18 cellular contexts compared by ENCODE assay signal in the genomic region with DNA sequence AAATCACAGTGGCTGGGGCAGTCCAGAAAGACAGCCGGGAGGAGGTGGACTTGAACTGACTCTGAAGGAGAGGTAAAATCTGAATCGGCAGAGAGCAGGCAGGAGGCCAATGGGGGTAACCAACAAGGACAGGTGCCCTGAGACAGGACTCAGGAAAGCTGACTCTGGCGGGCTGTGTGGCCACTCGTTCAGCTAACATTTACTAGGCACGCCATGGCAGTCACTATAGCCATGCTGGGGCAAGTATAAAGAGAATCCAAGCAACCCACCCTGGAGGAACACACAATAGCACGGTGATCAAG. TPM values are rescaled to one million over a fixed set of nuclear protein-coding genes. Genes with fewer than 3 reads are reported as not detected.
DNase-seq lines count a peak whose midpoint lies in the region; ATAC-seq and TF ChIP-seq lines count a peak whose summit lies in the region.
"Had no signal": no experiment of that assay in that cellular context is flagged by ENCODE, and none has a peak within 500 bp of the region (broad histone marks: within the 10 kb centered on the region; RNA-seq: fewer than 3 reads in every experiment).

No MANE protein-coding gene starts in this region.

- H3K27ac ChIP-seq in foreskin keratinocyte (peak overlapping the region; percentile 53), substantia nigra (ENCODE audit: low read depth, low read length, poor library complexity, severe bottlenecking) (peak overlapping the region; percentile 65)
- H3K27ac ChIP-seq: prostate gland, thoracic aorta had no signal

- H3K27ac Mint-ChIP-seq in activated naive CD4-positive, alpha-beta T cell treated with anti-CD3 and anti-CD28 coated beads, Interleukin-2, amount 50 U/mL, for 72 hours: peak overlapping the region; percentile 37 to 81
- no peak overlapping the region for H3K27ac Mint-ChIP-seq in activated naive CD4-positive, alpha-beta T cell treated with anti-CD3 and anti-CD28 coated beads, Interleukin-2, amount 10 ng/mL, durations not matched to agents 7 days and 5 days
- H3K27ac Mint-ChIP-seq in WTC11: peak overlapping the region; percentile 49
- H3K27ac Mint-ChIP-seq: T-cell had no signal

- DNase-seq in activated naive CD4-positive, alpha-beta T cell treated with anti-CD3 and anti-CD28 coated beads, Interleukin-2, amount 50 U/mL, for 72 hours (ENCODE audit: low spot score in 2 of 2): no peak
- DNase-seq in activated naive CD4-positive, alpha-beta T cell treated with anti-CD3 and anti-CD28 coated beads, Interleukin-2, amount 10 ng/mL, durations not matched to agents 7 days and 5 days: no peak
- DNase-seq in WTC11 (ENCODE audit: low spot score) (no peak), foreskin keratinocyte (no peak), substantia nigra (lab: John Stamatoyannopoulos, UW) (peak in 1 of 49 donors; percentile 27), cerebellar nuclear complex (lab: John Stamatoyannopoulos, UW) (no peak), T-helper 9 cell (no peak)
- DNase-seq: activated gamma-delta T cell; CD4-positive, alpha-beta memory T cell; left colon; NCI-H1092; NCI-H2081; stimulated activated CD8-positive, alpha-beta memory T cell treated with anti-CD3 and anti-CD28 coated beads, Interleukin-4, amount 100 ng/mL, for 48 hours; T-cell had no signal

- peaks cover 0 to 3% of the 10 kb centered on the region in 2 donors for H3K9me3 Mint-ChIP-seq in activated naive CD4-positive, alpha-beta T cell treated with anti-CD3 and anti-CD28 coated beads, Interleukin-2, amount 50 U/mL, for 72 hours
- no peaks in the 10 kb centered on the region for H3K9me3 Mint-ChIP-seq in activated naive CD4-positive, alpha-beta T cell treated with anti-CD3 and anti-CD28 coated beads, Interleukin-2, amount 10 ng/mL, durations not matched to agents 7 days and 5 days
- H3K9me3 Mint-ChIP-seq in WTC11: no peaks in the 10 kb centered on the region
- H3K9me3 Mint-ChIP-seq: brain; CD4-positive, alpha-beta memory T cell; T-cell had no signal

- H3K4me1 Mint-ChIP-seq in activated naive CD4-positive, alpha-beta T cell treated with anti-CD3 and anti-CD28 coated beads, Interleukin-2, amount 10 ng/mL, durations not matched to agents 7 days and 5 days: peaks cover 37% of the 10 kb centered on the region
- peaks cover 21% of the 10 kb centered on the region for H3K4me1 Mint-ChIP-seq in WTC11

- no peaks in the 10 kb centered on the region for H3K27me3 Mint-ChIP-seq in activated naive CD4-positive, alpha-beta T cell treated with anti-CD3 and anti-CD28 coated beads, Interleukin-2, amount 10 ng/mL, durations not matched to agents 7 days and 5 days
- H3K27me3 Mint-ChIP-seq in WTC11 (ENCODE audit: low read depth): no peaks in the 10 kb centered on the region

- POLR2A ChIA-PET in WTC11 (lab: Charles Lee): no interaction called here

- no peak for TF ChIP-seq CTCF in WTC11 (IDR thresholded peaks at IDR 0.05)
- no peak for TF ChIP-seq CTCF in foreskin keratinocyte (conservative IDR thresholded peaks at IDR 0.05)

- CTCF ChIA-PET in activated naive CD4-positive, alpha-beta T cell treated with anti-CD3 and anti-CD28 coated beads, Interleukin-2, amount 10 ng/mL, durations not matched to agents 7 days and 5 days (lab: Charles Lee): no interaction called here
- CTCF ChIA-PET in WTC11 (lab: Charles Lee): no interaction called here

- no peaks in the 10 kb centered on the region for H3K27me3 ChIP-seq in foreskin keratinocyte

- peaks cover 20% of the 10 kb centered on the region for H3K4me1 ChIP-seq in foreskin keratinocyte
- H3K4me1 ChIP-seq: prostate gland had no signal

- no peak overlapping the region for H3K4me3 Mint-ChIP-seq in activated naive CD4-positive, alpha-beta T cell treated with anti-CD3 and anti-CD28 coated beads, Interleukin-2, amount 10 ng/mL, durations not matched to agents 7 days and 5 days
- H3K4me3 Mint-ChIP-seq in WTC11: no peak overlapping the region
- H3K4me3 Mint-ChIP-seq: CD4-positive, alpha-beta memory T cell; T-cell had no signal

- peaks cover 49 to 54% of the 10 kb centered on the region in 2 donors for H3K36me3 Mint-ChIP-seq in activated naive CD4-positive, alpha-beta T cell treated with anti-CD3 and anti-CD28 coated beads, Interleukin-2, amount 50 U/mL, for 72 hours
- peaks cover 40% of the 10 kb centered on the region for H3K36me3 Mint-ChIP-seq in activated naive CD4-positive, alpha-beta T cell treated with anti-CD3 and anti-CD28 coated beads, Interleukin-2, amount 10 ng/mL, durations not matched to agents 7 days and 5 days
- H3K36me3 Mint-ChIP-seq in WTC11: no peaks in the 10 kb centered on the region; the same call in 1 of the 2 replicates

- no peak for ATAC-seq in activated naive CD4-positive, alpha-beta T cell treated with anti-CD3 and anti-CD28 coated beads, Interleukin-2, amount 50 U/mL, for 72 hours
- ATAC-seq in WTC11: no peak
- ATAC-seq in foreskin keratinocyte: no peak
- ATAC-seq in HG03460 (IDR thresholded peaks at IDR 0.05; ENCODE audit: unreplicated experiment): no peak
- ATAC-seq: left colon had no signal

TF ChIP-seq in WTC11, 78 proteins besides CTCF, POLR2A, EP300 and RAD21:
- TF ChIP-seq ATF1 (CRISPR knock-in tag; IDR thresholded peaks at IDR 0.05) (no peak), RORB (CRISPR knock-in tag; IDR thresholded peaks at IDR 0.05) (no peak), CREB1 (CRISPR knock-in tag; IDR thresholded peaks at IDR 0.05) (no peak), FOXJ3 (CRISPR knock-in tag; IDR thresholded peaks at IDR 0.05; ENCODE audit: borderline replicate concordance) (no peak), NFATC4 (CRISPR knock-in tag; IDR thresholded peaks at IDR 0.05) (no peak), CBFB (CRISPR knock-in tag; IDR thresholded peaks at IDR 0.05; ENCODE audit: low read depth) (no peak), ESRRA (CRISPR knock-in tag; IDR thresholded peaks at IDR 0.05; ENCODE audit: borderline replicate concordance) (no peak), TEAD1 (CRISPR knock-in tag; IDR thresholded peaks at IDR 0.05) (no peak), ZNF121 (CRISPR knock-in tag; IDR thresholded peaks at IDR 0.05) (no peak), ZNF219 (CRISPR knock-in tag; IDR thresholded peaks at IDR 0.05; ENCODE audit: borderline replicate concordance) (no peak)
- TF ChIP-seq, protein P1, sequence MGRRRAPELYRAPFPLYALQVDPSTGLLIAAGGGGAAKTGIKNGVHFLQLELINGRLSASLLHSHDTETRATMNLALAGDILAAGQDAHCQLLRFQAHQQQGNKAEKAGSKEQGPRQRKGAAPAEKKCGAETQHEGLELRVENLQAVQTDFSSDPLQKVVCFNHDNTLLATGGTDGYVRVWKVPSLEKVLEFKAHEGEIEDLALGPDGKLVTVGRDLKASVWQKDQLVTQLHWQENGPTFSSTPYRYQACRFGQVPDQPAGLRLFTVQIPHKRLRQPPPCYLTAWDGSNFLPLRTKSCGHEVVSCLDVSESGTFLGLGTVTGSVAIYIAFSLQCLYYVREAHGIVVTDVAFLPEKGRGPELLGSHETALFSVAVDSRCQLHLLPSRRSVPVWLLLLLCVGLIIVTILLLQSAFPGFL (CRISPR knock-in tag; IDR thresholded peaks at IDR 0.05; ENCODE audit: borderline replicate concordance): no peak
- TF ChIP-seq, protein P2, sequence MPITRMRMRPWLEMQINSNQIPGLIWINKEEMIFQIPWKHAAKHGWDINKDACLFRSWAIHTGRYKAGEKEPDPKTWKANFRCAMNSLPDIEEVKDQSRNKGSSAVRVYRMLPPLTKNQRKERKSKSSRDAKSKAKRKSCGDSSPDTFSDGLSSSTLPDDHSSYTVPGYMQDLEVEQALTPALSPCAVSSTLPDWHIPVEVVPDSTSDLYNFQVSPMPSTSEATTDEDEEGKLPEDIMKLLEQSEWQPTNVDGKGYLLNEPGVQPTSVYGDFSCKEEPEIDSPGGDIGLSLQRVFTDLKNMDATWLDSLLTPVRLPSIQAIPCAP (CRISPR knock-in tag; IDR thresholded peaks at IDR 0.05): no peak
- TF ChIP-seq, protein P3, sequence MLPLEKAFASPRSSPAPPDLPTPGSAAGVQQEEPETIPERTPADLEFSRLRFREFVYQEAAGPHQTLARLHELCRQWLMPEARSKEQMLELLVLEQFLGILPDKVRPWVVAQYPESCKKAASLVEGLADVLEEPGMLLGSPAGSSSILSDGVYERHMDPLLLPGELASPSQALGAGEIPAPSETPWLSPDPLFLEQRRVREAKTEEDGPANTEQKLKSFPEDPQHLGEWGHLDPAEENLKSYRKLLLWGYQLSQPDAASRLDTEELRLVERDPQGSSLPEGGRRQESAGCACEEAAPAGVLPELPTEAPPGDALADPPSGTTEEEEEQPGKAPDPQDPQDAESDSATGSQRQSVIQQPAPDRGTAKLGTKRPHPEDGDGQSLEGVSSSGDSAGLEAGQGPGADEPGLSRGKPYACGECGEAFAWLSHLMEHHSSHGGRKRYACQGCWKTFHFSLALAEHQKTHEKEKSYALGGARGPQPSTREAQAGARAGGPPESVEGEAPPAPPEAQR (CRISPR knock-in tag; IDR thresholded peaks at IDR 0.05): no peak
- TF ChIP-seq, protein P4, sequence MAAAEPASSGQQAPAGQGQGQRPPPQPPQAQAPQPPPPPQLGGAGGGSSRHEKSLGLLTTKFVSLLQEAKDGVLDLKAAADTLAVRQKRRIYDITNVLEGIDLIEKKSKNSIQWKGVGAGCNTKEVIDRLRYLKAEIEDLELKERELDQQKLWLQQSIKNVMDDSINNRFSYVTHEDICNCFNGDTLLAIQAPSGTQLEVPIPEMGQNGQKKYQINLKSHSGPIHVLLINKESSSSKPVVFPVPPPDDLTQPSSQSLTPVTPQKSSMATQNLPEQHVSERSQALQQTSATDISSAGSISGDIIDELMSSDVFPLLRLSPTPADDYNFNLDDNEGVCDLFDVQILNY (CRISPR knock-in tag; IDR thresholded peaks at IDR 0.05): no peak

RNA-seq across cellular contexts. Expression of a gene that starts 7.4 kb away (rescaled TPM):
- total RNA-seq in activated naive CD4-positive, alpha-beta T cell treated with anti-CD3 and anti-CD28 coated beads, Interleukin-2, amount 50 U/mL, for 72 hours: 10 to 100 TPM; 43.7 to 70.6 TPM
- total RNA-seq in WTC11 (2021) (25.2 to 28.7 TPM (median 28.2 TPM) in 3 replicates), foreskin keratinocyte (13.1 and 14.6 TPM in 2 replicates)
- polyA plus RNA-seq in foreskin keratinocyte: 3.6 and 4.6 TPM in 2 replicates
